Comparison of ENCODE assay signal across 1 cellular context in the genomic region with DNA sequence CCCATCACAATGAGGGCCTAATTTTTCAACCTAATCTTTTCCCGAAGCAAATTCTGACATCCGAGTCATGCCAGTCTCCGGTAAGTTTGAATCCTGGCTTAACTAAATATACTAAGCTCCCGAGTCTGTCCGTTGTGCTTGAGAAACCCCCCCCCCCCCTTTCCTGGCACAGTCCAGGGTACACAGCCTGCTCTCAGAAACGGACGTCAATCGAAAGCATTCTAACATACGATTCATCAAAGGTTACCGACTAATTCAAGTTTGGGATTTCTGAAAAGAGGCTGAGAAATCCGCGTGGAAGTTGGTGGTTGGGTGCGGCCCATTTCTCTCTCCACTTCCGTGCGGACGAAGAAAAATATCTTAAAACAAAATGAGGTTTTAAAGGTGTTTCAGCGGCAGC.
TF ChIP-seq lines count a peak whose summit lies in the region.

No MANE protein-coding gene starts in this region.

TF ChIP-seq in WTC11, 78 proteins besides CTCF, POLR2A, EP300 and RAD21 (continued from another document):
- TF ChIP-seq FOXJ3 (CRISPR knock-in tag; IDR thresholded peaks at IDR 0.05; ENCODE audit: borderline replicate concordance): no peak
- TF ChIP-seq, protein P1, sequence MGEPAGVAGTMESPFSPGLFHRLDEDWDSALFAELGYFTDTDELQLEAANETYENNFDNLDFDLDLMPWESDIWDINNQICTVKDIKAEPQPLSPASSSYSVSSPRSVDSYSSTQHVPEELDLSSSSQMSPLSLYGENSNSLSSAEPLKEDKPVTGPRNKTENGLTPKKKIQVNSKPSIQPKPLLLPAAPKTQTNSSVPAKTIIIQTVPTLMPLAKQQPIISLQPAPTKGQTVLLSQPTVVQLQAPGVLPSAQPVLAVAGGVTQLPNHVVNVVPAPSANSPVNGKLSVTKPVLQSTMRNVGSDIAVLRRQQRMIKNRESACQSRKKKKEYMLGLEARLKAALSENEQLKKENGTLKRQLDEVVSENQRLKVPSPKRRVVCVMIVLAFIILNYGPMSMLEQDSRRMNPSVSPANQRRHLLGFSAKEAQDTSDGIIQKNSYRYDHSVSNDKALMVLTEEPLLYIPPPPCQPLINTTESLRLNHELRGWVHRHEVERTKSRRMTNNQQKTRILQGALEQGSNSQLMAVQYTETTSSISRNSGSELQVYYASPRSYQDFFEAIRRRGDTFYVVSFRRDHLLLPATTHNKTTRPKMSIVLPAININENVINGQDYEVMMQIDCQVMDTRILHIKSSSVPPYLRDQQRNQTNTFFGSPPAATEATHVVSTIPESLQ (CRISPR knock-in tag; IDR thresholded peaks at IDR 0.05): no peak
